ENCODE assay signal across 12 cellular contexts in the genomic region with DNA sequence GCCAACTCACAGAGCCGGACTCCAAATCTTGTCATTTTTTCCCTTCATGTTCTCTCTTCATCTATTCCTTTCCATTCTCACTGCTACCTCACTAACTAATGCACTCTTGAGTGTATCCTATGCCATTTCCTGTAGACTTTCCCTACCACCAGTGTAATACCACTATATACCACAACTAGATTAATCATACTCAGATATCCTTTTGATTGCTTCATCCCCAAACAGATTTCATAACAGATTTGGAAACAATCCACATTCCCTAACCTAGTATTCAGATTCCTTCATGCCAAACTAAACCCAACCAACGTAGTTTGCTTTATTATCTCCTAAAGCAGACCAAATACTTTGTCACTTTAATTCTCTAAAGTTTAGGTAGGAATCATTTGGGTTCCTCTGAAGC. TPM values are rescaled to one million over a fixed set of nuclear protein-coding genes. Genes with fewer than 3 reads are reported as not detected.
DNase-seq lines count a peak whose midpoint lies in the region; ATAC-seq, FAIRE-seq and TF ChIP-seq lines count a peak whose summit lies in the region.
"Had no signal": no experiment of that assay in that cellular context is flagged by ENCODE, and none has a peak within 500 bp of the region (broad histone marks: within the 10 kb centered on the region; RNA-seq: fewer than 3 reads in every experiment).

No MANE protein-coding gene starts in this region.

- ATAC-seq in WTC11 (no peak), HG03354 (IDR thresholded peaks at IDR 0.05; ENCODE audit: poor library complexity, severe bottlenecking, unreplicated experiment) (no peak)

- POLR2A ChIA-PET in WTC11 (lab: Charles Lee) = no interaction called here

- no peaks in the 10 kb centered on the region for H3K27me3 ChIP-seq in smooth muscle cell (ENCODE audit: low read depth)
- no peaks in the 10 kb centered on the region for H3K27me3 ChIP-seq in suprapubic skin

- H3K4me3 ChIP-seq in fibroblast of villous mesenchyme (ENCODE audit: low read depth, low read length) (no peak overlapping the region), smooth muscle cell (no peak overlapping the region), suprapubic skin (no peak overlapping the region)

- peak; percentile 45 for DNase-seq in H54 (ENCODE audit: insufficient read length, low spot score)
- no peak for DNase-seq in WTC11 (ENCODE audit: low spot score)
- DNase-seq in fibroblast of villous mesenchyme (ENCODE audit: low read depth) = peak; percentile 93
- no peak for DNase-seq in smooth muscle cell (lab: John Stamatoyannopoulos, UW; ENCODE audit: unreplicated experiment)
- no peak for DNase-seq in COLO829 (ENCODE audit: low spot score)
- no peak for DNase-seq in NCI-H2171 treated with DMSO at 0.1 percent for 48 hours (lab: John Stamatoyannopoulos, UW)
- no peak for DNase-seq in suprapubic skin (ENCODE audit: low spot score in 2 of 2)
- DNase-seq: activated T-cell treated with anti-CD3 and anti-CD28 coated beads, Interleukin-2, amount 50 U/mL, for 1 hour; midbrain; NCI-H1694 treated with DMSO at 0.1 percent for 48 hours had no signal

- no peak overlapping the region for H3K4me3 Mint-ChIP-seq in WTC11

- H3F3A ChIP-seq in smooth muscle cell (ENCODE audit: low read depth) = peaks cover 40% of the 10 kb centered on the region

- H3K9me3 Mint-ChIP-seq in WTC11 = no peaks in the 10 kb centered on the region

- H2AFZ ChIP-seq in smooth muscle cell (ENCODE audit: low read depth) = no peak overlapping the region

- no peaks in the 10 kb centered on the region for H3K36me3 ChIP-seq in smooth muscle cell (ENCODE audit: low read depth)
- no peaks in the 10 kb centered on the region for H3K36me3 ChIP-seq in suprapubic skin

- CTCF ChIA-PET in WTC11 (lab: Charles Lee) = interaction anchor here (1.0 to 1.1 kb wide), 2 partner anchors 26 to 98 kb away, joined by 3 to 6 read pairs; no protein-coding TSS in a partner anchor

- peak overlapping the region; percentile 89 for H3K4me2 ChIP-seq in smooth muscle cell

- no peak for TF ChIP-seq EP300 in suprapubic skin (IDR thresholded peaks at IDR 0.05)

- H3K27ac ChIP-seq in smooth muscle cell (ENCODE audit: low read depth) (peak overlapping the region; percentile 96), suprapubic skin (no peak overlapping the region)

- H3K9me3 ChIP-seq in smooth muscle cell (replicated peaks; ENCODE audit: low read depth) = no peaks in the 10 kb centered on the region
- no peaks in the 10 kb centered on the region for H3K9me3 ChIP-seq in suprapubic skin

- H3K9ac ChIP-seq in smooth muscle cell (ENCODE audit: low read depth) = no peak overlapping the region

- FAIRE-seq in H54 (lab: Jason Lieb, UNC) = peak; percentile 92
- FAIRE-seq: endometrium had no signal

- no peak for TF ChIP-seq POLR2A in H54 (IDR thresholded peaks at IDR 0.05; ENCODE audit: low read depth, low read length)
- no peak for TF ChIP-seq POLR2A in suprapubic skin (IDR thresholded peaks at IDR 0.05)

- H3K27ac Mint-ChIP-seq in WTC11 = peak overlapping the region; percentile 2; the same call in 1 of the 2 replicates

- peaks cover 23% of the 10 kb centered on the region for H4K20me1 ChIP-seq in smooth muscle cell (ENCODE audit: low read depth)

- no peaks in the 10 kb centered on the region for H3K36me3 Mint-ChIP-seq in WTC11

- TF ChIP-seq CTCF in WTC11 (IDR thresholded peaks at IDR 0.05) (no peak), fibroblast of villous mesenchyme (IDR thresholded peaks at IDR 0.05; ENCODE audit: insufficient read depth, low read depth, low read length) (peak; percentile 42), smooth muscle cell (IDR thresholded peaks at IDR 0.05; ENCODE audit: borderline replicate concordance, insufficient read depth, poor library complexity, severe bottlenecking) (no peak), suprapubic skin (IDR thresholded peaks at IDR 0.05) (peak in 1 of 2 donors; percentile 37)

- peaks cover 50% of the 10 kb centered on the region for H3K4me1 Mint-ChIP-seq in WTC11

- peaks cover 6% of the 10 kb centered on the region for H3K4me1 ChIP-seq in smooth muscle cell (ENCODE audit: low read depth)
- peaks cover 31% of the 10 kb centered on the region for H3K4me1 ChIP-seq in suprapubic skin

- H3K79me2 ChIP-seq in smooth muscle cell (ENCODE audit: low read depth) = peaks cover 38% of the 10 kb centered on the region

- H3K27me3 Mint-ChIP-seq in WTC11 (ENCODE audit: low read depth) = peaks cover 16% of the 10 kb centered on the region

- WGBS in smooth muscle cell (ENCODE audit: low lambda C conversion rate) = 27% methylated on average over 2 of the region's 2 CpGs
- 58% methylated on average over 2 of the region's 2 CpGs for WGBS in suprapubic skin

TF ChIP-seq in WTC11, 78 proteins besides CTCF, POLR2A, EP300 and RAD21 (continues in another document):
- TF ChIP-seq, protein P1, sequence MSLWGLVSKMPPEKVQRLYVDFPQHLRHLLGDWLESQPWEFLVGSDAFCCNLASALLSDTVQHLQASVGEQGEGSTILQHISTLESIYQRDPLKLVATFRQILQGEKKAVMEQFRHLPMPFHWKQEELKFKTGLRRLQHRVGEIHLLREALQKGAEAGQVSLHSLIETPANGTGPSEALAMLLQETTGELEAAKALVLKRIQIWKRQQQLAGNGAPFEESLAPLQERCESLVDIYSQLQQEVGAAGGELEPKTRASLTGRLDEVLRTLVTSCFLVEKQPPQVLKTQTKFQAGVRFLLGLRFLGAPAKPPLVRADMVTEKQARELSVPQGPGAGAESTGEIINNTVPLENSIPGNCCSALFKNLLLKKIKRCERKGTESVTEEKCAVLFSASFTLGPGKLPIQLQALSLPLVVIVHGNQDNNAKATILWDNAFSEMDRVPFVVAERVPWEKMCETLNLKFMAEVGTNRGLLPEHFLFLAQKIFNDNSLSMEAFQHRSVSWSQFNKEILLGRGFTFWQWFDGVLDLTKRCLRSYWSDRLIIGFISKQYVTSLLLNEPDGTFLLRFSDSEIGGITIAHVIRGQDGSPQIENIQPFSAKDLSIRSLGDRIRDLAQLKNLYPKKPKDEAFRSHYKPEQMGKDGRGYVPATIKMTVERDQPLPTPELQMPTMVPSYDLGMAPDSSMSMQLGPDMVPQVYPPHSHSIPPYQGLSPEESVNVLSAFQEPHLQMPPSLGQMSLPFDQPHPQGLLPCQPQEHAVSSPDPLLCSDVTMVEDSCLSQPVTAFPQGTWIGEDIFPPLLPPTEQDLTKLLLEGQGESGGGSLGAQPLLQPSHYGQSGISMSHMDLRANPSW (CRISPR knock-in tag; conservative IDR thresholded peaks at IDR 0.05; ENCODE audit: low read depth) = no peak
- TF ChIP-seq NR3C1 (CRISPR knock-in tag; conservative IDR thresholded peaks at IDR 0.05; ENCODE audit: low read depth) (no peak), ZNF263 (CRISPR knock-in tag; IDR thresholded peaks at IDR 0.05; ENCODE audit: low read depth) (no peak), MXD4 (CRISPR knock-in tag; IDR thresholded peaks at IDR 0.05; ENCODE audit: borderline replicate concordance) (no peak), TEAD1 (CRISPR knock-in tag; IDR thresholded peaks at IDR 0.05) (no peak)
- TF ChIP-seq, protein P2, sequence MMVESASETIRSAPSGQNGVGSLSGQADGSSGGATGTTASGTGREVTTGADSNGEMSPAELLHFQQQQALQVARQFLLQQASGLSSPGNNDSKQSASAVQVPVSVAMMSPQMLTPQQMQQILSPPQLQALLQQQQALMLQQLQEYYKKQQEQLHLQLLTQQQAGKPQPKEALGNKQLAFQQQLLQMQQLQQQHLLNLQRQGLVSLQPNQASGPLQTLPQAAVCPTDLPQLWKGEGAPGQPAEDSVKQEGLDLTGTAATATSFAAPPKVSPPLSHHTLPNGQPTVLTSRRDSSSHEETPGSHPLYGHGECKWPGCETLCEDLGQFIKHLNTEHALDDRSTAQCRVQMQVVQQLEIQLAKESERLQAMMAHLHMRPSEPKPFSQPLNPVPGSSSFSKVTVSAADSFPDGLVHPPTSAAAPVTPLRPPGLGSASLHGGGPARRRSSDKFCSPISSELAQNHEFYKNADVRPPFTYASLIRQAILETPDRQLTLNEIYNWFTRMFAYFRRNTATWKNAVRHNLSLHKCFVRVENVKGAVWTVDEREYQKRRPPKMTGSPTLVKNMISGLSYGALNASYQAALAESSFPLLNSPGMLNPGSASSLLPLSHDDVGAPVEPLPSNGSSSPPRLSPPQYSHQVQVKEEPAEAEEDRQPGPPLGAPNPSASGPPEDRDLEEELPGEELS (CRISPR knock-in tag; IDR thresholded peaks at IDR 0.05) = no peak
- TF ChIP-seq, protein P3, sequence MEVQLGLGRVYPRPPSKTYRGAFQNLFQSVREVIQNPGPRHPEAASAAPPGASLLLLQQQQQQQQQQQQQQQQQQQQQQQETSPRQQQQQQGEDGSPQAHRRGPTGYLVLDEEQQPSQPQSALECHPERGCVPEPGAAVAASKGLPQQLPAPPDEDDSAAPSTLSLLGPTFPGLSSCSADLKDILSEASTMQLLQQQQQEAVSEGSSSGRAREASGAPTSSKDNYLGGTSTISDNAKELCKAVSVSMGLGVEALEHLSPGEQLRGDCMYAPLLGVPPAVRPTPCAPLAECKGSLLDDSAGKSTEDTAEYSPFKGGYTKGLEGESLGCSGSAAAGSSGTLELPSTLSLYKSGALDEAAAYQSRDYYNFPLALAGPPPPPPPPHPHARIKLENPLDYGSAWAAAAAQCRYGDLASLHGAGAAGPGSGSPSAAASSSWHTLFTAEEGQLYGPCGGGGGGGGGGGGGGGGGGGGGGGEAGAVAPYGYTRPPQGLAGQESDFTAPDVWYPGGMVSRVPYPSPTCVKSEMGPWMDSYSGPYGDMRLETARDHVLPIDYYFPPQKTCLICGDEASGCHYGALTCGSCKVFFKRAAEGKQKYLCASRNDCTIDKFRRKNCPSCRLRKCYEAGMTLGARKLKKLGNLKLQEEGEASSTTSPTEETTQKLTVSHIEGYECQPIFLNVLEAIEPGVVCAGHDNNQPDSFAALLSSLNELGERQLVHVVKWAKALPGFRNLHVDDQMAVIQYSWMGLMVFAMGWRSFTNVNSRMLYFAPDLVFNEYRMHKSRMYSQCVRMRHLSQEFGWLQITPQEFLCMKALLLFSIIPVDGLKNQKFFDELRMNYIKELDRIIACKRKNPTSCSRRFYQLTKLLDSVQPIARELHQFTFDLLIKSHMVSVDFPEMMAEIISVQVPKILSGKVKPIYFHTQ (CRISPR knock-in tag; IDR thresholded peaks at IDR 0.05) = no peak

RNA-seq across cellular contexts. Expression of a gene that starts 2.6 kb away (rescaled TPM):
- total RNA-seq in WTC11 (2021) (36.6 to 40.7 TPM (median 39.3 TPM) in 3 replicates), fibroblast of villous mesenchyme (154 and 393 TPM in 2 replicates), smooth muscle cell (658 and 786 TPM in 2 replicates), suprapubic skin (10 to 100 TPM in 2 of 4 donors, 1 to 10 TPM in 2; 5.3 to 19.0 (median 8.6) TPM)
- 293 and 372 TPM in 2 replicates for polyA plus RNA-seq in smooth muscle cell

Comparison
In these comparisons a context has a peak if more than half of its experiments do, and no peak if none do; other contexts are left out.
1. DNase-seq: peak in H54 (single experiment) and fibroblast of villous mesenchyme (single experiment); none in WTC11 (single experiment), smooth muscle cell (single experiment), COLO829 (single experiment), NCI-H2171 treated with DMSO at 0.1 percent for 48 hours (single experiment) and suprapubic skin (0 of 2).